ENCODE assay signal across 12 cellular contexts in the genomic region with DNA sequence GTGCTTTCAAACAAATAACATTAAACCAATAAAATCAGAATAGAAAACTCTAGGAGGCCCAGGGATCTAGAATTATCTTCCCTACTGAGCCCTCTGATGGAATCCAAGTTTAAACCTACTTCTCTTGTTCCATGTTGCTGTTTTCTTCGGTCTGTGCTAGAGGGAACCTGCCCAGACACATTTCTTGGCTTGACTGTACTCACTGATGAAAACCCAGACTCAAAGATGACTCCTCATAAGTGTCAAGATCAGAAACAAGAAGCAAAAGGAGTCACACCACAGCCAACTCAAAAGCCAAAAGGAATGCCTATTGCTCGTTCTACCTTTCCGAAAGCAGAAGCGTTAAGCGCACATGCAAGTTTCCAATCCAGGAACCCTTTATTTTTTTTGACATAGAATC. TPM values are rescaled to one million over a fixed set of nuclear protein-coding genes. Genes with fewer than 3 reads are reported as not detected.
DNase-seq lines count a peak whose midpoint lies in the region; ATAC-seq, FAIRE-seq and TF ChIP-seq lines count a peak whose summit lies in the region.
"Had no signal": no experiment of that assay in that cellular context is flagged by ENCODE, and none has a peak within 500 bp of the region (broad histone marks: within the 10 kb centered on the region; RNA-seq: fewer than 3 reads in every experiment).

No MANE protein-coding gene starts in this region.

- H3K4me3 ChIP-seq in adrenal gland (no peak overlapping the region), iPS-15b (ENCODE audit: low read depth, low read length) (no peak overlapping the region), small intestine (ENCODE audit: low read depth in 1 of 2, low read length in 2 of 2) (no peak overlapping the region)

- TF ChIP-seq CTCF in HFFc6 (IDR thresholded peaks at IDR 0.05): no peak
- no peak for TF ChIP-seq CTCF in adrenal gland (IDR thresholded peaks at IDR 0.05)

- no peak for DNase-seq in HFFc6
- peak in 1 of 7 donors; percentile 33 for DNase-seq in adrenal gland
- no peak for DNase-seq in small intestine
- DNase-seq in GF-D8 (lab: John Stamatoyannopoulos, UW): no peak
- no peak for DNase-seq in NCI-H1092 treated with DMSO at 0.1 percent for 48 hours (lab: John Stamatoyannopoulos, UW)
- DNase-seq in GM12892 (ENCODE audit: insufficient read length): no peak
- DNase-seq: activated CD4-positive, alpha-beta T cell treated with anti-CD3 and anti-CD28 coated beads, Interleukin-2, amount 50 U/mL, for 4 hours; immature natural killer cell had no signal

- H3K27ac ChIP-seq in adrenal gland: peak overlapping the region; percentile 35 to 89 (median 61)
- peak overlapping the region; percentile 46 to 96 for H3K27ac ChIP-seq in small intestine (ENCODE audit: low read depth in 1 of 2, low read length in 1 of 2)

- no peaks in the 10 kb centered on the region for H3K27me3 ChIP-seq in adrenal gland
- H3K27me3 ChIP-seq in iPS-15b (ENCODE audit: control insufficient read depth, insufficient read depth, low read length): no peaks in the 10 kb centered on the region
- H3K27me3 ChIP-seq in small intestine (ENCODE audit: control insufficient read depth in 2 of 2, insufficient read depth in 2 of 2, low read length in 2 of 2): no peaks in the 10 kb centered on the region
- H3K27me3 ChIP-seq: SJCRH30 had no signal

- ATAC-seq in HG02840 (IDR thresholded peaks at IDR 0.05; ENCODE audit: low FRiP score, unreplicated experiment): no peak

- 91 to 94% (median 91%) methylated on average over 5 of the region's 5 CpGs for WGBS in adrenal gland, 4 donors
- WGBS in small intestine, 3 donors: 84 to 91% (median 88%) methylated on average over 5 of the region's 5 CpGs

- no peak for TF ChIP-seq POLR2A in adrenal gland (IDR thresholded peaks at IDR 0.05)
- TF ChIP-seq POLR2A in GM12892 (IDR thresholded peaks at IDR 0.05; ENCODE audit: low read depth, low read length): no peak

- H3K27ac Mint-ChIP-seq in HFFc6: peak overlapping the region; percentile 82
- H3K27ac Mint-ChIP-seq: stimulated activated naive CD8-positive, alpha-beta T cell treated with anti-CD3 and anti-CD28 coated beads, Interleukin-15, Interleukin-2, amounts not matched to agents 100 ng/mL and 50 ng/mL, for 24 hours had no signal

- peaks cover 25 to 35% of the 10 kb centered on the region in 2 donors for H3K4me1 ChIP-seq in adrenal gland (replicated peaks in 1 of 2)
- H3K4me1 ChIP-seq in iPS-15b (ENCODE audit: control insufficient read depth, insufficient read depth, low read length): peaks cover 9% of the 10 kb centered on the region
- H3K4me1 ChIP-seq in small intestine (ENCODE audit: control insufficient read depth in 2 of 2, insufficient read depth in 1 of 2, low read depth in 1 of 2, low read length in 1 of 2): peaks cover 2 to 8% of the 10 kb centered on the region in 2 donors

- peak overlapping the region; percentile 29; the same call in 1 of the 2 replicates for H3K4me3 Mint-ChIP-seq in HFFc6
- H3K4me3 Mint-ChIP-seq: immature natural killer cell; stimulated activated naive CD8-positive, alpha-beta T cell treated with anti-CD3 and anti-CD28 coated beads, Interleukin-15, Interleukin-2, amounts not matched to agents 100 ng/mL and 50 ng/mL, for 24 hours had no signal

- no peaks in the 10 kb centered on the region; the same call in none of the 2 replicates for H3K27me3 Mint-ChIP-seq in HFFc6 (ENCODE audit: insufficient read depth)
- H3K27me3 Mint-ChIP-seq: stimulated activated naive CD8-positive, alpha-beta T cell treated with anti-CD3 and anti-CD28 coated beads, Interleukin-15, Interleukin-2, amounts not matched to agents 100 ng/mL and 50 ng/mL, for 24 hours had no signal

- no peak for FAIRE-seq in small intestine (lab: Jason Lieb, UNC)
- no peak for FAIRE-seq in GM12892 (lab: Jason Lieb, UNC)

- peaks cover 9% of the 10 kb centered on the region for H3K36me3 Mint-ChIP-seq in HFFc6 (ENCODE audit: low read depth)

- peaks cover 0 to 14% of the 10 kb centered on the region in 2 donors for H3K36me3 ChIP-seq in adrenal gland (replicated peaks in 1 of 2)
- peaks cover 11% of the 10 kb centered on the region for H3K36me3 ChIP-seq in iPS-15b (ENCODE audit: control insufficient read depth, insufficient read depth, low read length)
- peaks cover 0 to 9% of the 10 kb centered on the region in 2 donors for H3K36me3 ChIP-seq in small intestine (ENCODE audit: control insufficient read depth in 2 of 2, insufficient read depth in 2 of 2, low read length in 2 of 2)

- H3K4me1 Mint-ChIP-seq in HFFc6 (ENCODE audit: low read depth): peaks cover 21% of the 10 kb centered on the region

- intact Hi-C loops in adrenal gland (cut with DNase I): no loop called here

- H3K9me3 Mint-ChIP-seq in HFFc6: peaks cover 4% of the 10 kb centered on the region; the same call in 1 of the 2 replicates
- H3K9me3 Mint-ChIP-seq: immature natural killer cell; stimulated activated naive CD8-positive, alpha-beta T cell treated with anti-CD3 and anti-CD28 coated beads, Interleukin-15, Interleukin-2, amounts not matched to agents 100 ng/mL and 50 ng/mL, for 24 hours had no signal

- peak overlapping the region; percentile 26 for H3K9ac ChIP-seq in iPS-15b (ENCODE audit: low read depth, low read length)

- H3K9me3 ChIP-seq in adrenal gland (replicated peaks in 1 of 3) (no peaks in the 10 kb centered on the region), iPS-15b (ENCODE audit: control insufficient read depth, insufficient read depth, low read length) (no peaks in the 10 kb centered on the region), small intestine (ENCODE audit: control insufficient read depth, low read depth) (no peaks in the 10 kb centered on the region)
- H3K9me3 ChIP-seq: SJCRH30 had no signal

RNA-seq across cellular contexts. Expression of gene SCAP, which starts 31.6 kb away (rescaled TPM):
- 10 to 100 TPM; 48.3 to 63.3 (median 54.9) TPM for total RNA-seq in HFFc6 (2021; fragmentation: NEBNext Ultra II Directional; extraction: Animal tissue kit (Norgen Biotek cat#: 25700))
- total RNA-seq in adrenal gland: 100 to 1,000 TPM; 126 to 954 (median 170) TPM
- polyA plus RNA-seq in adrenal gland: 100 to 1,000 TPM; 130 to 560 (median 182) TPM
- 10 to 100 TPM; 43.8 to 57.2 (median 53.9) TPM for polyA plus RNA-seq in small intestine
- polyA plus RNA-seq in GM12892 (2012; ENCODE audit: missing spikeins): 18.5 TPM
